Comparison of ENCODE assay signal across 27 cellular contexts in genomic region chr1:30839827-30840359, GRCh38.
"Had no signal": no experiment of that assay in that cellular context is flagged by ENCODE, and none has a peak within 500 bp of the region (broad histone marks: within the 10 kb centered on the region; RNA-seq: fewer than 3 reads in every experiment).

No MANE protein-coding gene starts in this region.

- H3K27me3 ChIP-seq: pancreas, right lobe of liver, sigmoid colon, testis, upper lobe of left lung, vagina had no signal

- H3K4me3 ChIP-seq: pancreas, psoas muscle, right lobe of liver, sigmoid colon, suprapubic skin, testis, tibial artery, transverse colon, upper lobe of left lung, vagina had no signal

- H3K36me3 Mint-ChIP-seq: natural killer cell; stimulated activated effector memory CD8-positive, alpha-beta T cell treated with anti-CD3 and anti-CD28 coated beads, Interleukin-12 subunit alpha, Interleukin-12 subunit beta, amount 100 ng/mL, for 72 hours had no signal

- H3K4me1 ChIP-seq: sigmoid colon, suprapubic skin, testis had no signal

- H3K27ac ChIP-seq: neutrophil, pancreas, psoas muscle, right lobe of liver, sigmoid colon, suprapubic skin, testis, tibial artery, transverse colon, upper lobe of left lung, vagina had no signal

- H3K36me3 ChIP-seq: neutrophil, pancreas, right lobe of liver, sigmoid colon, suprapubic skin, tibial artery, transverse colon, upper lobe of left lung, vagina had no signal

- FAIRE-seq: pancreas, small intestine, urothelium cell line had no signal

- H3K9me3 Mint-ChIP-seq: natural killer cell; nephron; stimulated activated effector memory CD8-positive, alpha-beta T cell treated with anti-CD3 and anti-CD28 coated beads, Interleukin-12 subunit alpha, Interleukin-12 subunit beta, amount 100 ng/mL, for 72 hours; stimulated activated naive CD8-positive, alpha-beta T cell treated with anti-CD3 and anti-CD28 coated beads, Interleukin-15, amount 100 ng/mL, for 72 hours had no signal

- DNase-seq: naive thymus-derived CD4-positive, alpha-beta T cell; natural killer cell; nucleus accumbens; pancreas; psoas muscle; right cardiac atrium; right lobe of liver; sigmoid colon; small intestine; stimulated activated CD4-positive, alpha-beta T cell treated with anti-CD3 and anti-CD28 coated beads, Interleukin-15, amount 100 ng/mL, for 24 hours; stimulated activated CD4-positive, alpha-beta T cell treated with anti-CD3 and anti-CD28 coated beads, Interleukin-2, amount 100 ng/mL, for 24 hours; stimulated activated CD4-positive, alpha-beta T cell treated with anti-CD3 and anti-CD28 coated beads, Interleukin-2, amount 100 ng/mL, for 48 hours; stimulated activated CD4-positive, alpha-beta T cell treated with anti-CD3 and anti-CD28 coated beads, Interleukin-4, amount 100 ng/mL, for 24 hours; stimulated activated naive CD4-positive, alpha-beta T cell; stimulated activated naive CD8-positive, alpha-beta T cell treated with anti-CD3 and anti-CD28 coated beads, Interleukin-15, amount 100 ng/mL, for 72 hours; stimulated activated naive CD8-positive, alpha-beta T cell treated with anti-CD3 and anti-CD28 coated beads, Interleukin-15, Interleukin-2, amounts not matched to agents 100 U/mL and 50 U/mL, for 24 hours; substantia nigra; testis; tibial artery; transverse colon; upper lobe of left lung had no signal

- H3K4me1 Mint-ChIP-seq: naive thymus-derived CD4-positive, alpha-beta T cell; natural killer cell; stimulated activated effector memory CD8-positive, alpha-beta T cell treated with anti-CD3 and anti-CD28 coated beads, Interleukin-12 subunit alpha, Interleukin-12 subunit beta, amount 100 ng/mL, for 72 hours; stimulated activated naive CD8-positive, alpha-beta T cell treated with anti-CD3 and anti-CD28 coated beads, Interleukin-15, amount 100 ng/mL, for 72 hours had no signal

- H3K9me3 ChIP-seq: neutrophil, pancreas, psoas muscle, right lobe of liver, sigmoid colon, suprapubic skin, testis, tibial artery, transverse colon, upper lobe of left lung, vagina had no signal

- H3K4me3 Mint-ChIP-seq: naive thymus-derived CD4-positive, alpha-beta T cell; natural killer cell; nephron; stimulated activated effector memory CD8-positive, alpha-beta T cell treated with anti-CD3 and anti-CD28 coated beads, Interleukin-12 subunit alpha, Interleukin-12 subunit beta, amount 100 ng/mL, for 72 hours; stimulated activated naive CD8-positive, alpha-beta T cell treated with anti-CD3 and anti-CD28 coated beads, Interleukin-15, amount 100 ng/mL, for 72 hours had no signal

- H3K27ac Mint-ChIP-seq: naive thymus-derived CD4-positive, alpha-beta T cell; natural killer cell; nephron; stimulated activated effector memory CD8-positive, alpha-beta T cell treated with anti-CD3 and anti-CD28 coated beads, Interleukin-12 subunit alpha, Interleukin-12 subunit beta, amount 100 ng/mL, for 72 hours; stimulated activated naive CD8-positive, alpha-beta T cell treated with anti-CD3 and anti-CD28 coated beads, Interleukin-15, amount 100 ng/mL, for 72 hours had no signal
